11 cellular contexts compared by ENCODE assay signal in the genomic region with DNA sequence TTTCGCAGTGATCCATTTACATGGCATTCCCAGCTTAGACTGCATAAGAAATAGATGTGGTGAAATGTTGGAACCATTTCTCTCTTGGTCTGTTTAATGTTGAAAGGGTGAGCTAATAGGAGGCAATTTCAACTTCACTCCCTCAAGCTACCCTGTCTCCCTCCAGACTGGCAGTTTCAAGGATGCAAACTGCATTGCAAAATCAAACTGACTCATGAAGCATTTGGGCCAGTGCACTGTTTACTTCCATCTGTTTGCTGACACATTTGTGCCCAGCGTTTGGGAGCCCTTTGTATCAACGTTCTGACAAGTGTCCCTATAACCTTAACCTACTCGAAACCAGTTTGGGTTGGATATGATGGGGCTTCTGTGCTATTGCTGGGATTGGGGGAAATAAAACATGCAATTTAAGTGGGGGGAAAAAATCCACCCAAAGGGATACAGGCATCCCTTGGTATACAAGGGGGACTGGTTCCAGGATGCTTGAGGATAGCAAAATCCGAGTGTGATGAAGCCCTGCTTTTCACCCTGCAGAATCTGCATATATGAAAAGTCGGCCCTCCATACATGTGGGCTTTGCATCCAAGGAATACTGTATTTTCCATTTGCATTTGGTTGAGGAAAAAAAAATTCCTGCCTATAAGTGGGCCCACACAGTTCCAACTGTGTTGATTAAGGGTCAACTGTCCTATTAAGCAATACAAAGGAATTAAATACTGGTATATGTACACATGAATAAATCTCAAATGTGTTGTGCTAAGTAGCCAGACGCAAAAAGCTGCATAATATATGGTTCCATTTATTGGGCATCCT. TPM values are rescaled to one million over a fixed set of nuclear protein-coding genes. Genes with fewer than 3 reads are reported as not detected.
DNase-seq lines count a peak whose midpoint lies in the region; ATAC-seq and TF ChIP-seq lines count a peak whose summit lies in the region.
"Had no signal": no experiment of that assay in that cellular context is flagged by ENCODE, and none has a peak within 500 bp of the region (broad histone marks: within the 10 kb centered on the region; RNA-seq: fewer than 3 reads in every experiment).

No MANE protein-coding gene starts in this region.

- POLR2A ChIA-PET in AG04450 (lab: Yijun Ruan, JAX) = interaction anchor here (0.6 to 1.1 kb wide), 6 partner anchors 12 to 295 kb away, joined by 3 read pairs; partner anchors contain the start of genes NUB1 and RHEB

- CTCF ChIA-PET in AG04450 (lab: Charles Lee) = interaction anchor here (0.6 to 0.7 kb wide), 2 partner anchors 249 to 385 kb away, joined by 3 read pairs; no protein-coding TSS in a partner anchor

- no peak overlapping the region for H3K27ac ChIP-seq in AG04450 (ENCODE audit: low read depth, low read length)
- H3K27ac ChIP-seq in mesenchymal stem cell (ENCODE audit: low read length, poor library complexity, severe bottlenecking) = no peak overlapping the region

- H2AK5ac ChIP-seq in mesenchymal stem cell (ENCODE audit: low read length, severe bottlenecking) = no peak overlapping the region

- ATAC-seq in GM21723 (IDR thresholded peaks at IDR 0.05; ENCODE audit: unreplicated experiment) = no peak
- no peak for ATAC-seq in stimulated activated naive CD8-positive, alpha-beta T cell treated with anti-CD3 and anti-CD28 coated beads, Interleukin-15, amount 100 ng/mL, for 72 hours

- H3K4me1 ChIP-seq in mesenchymal stem cell (ENCODE audit: control insufficient read depth, insufficient read depth, low read depth, low read length) = peaks cover 6% of the 10 kb centered on the region

- no peaks in the 10 kb centered on the region for H3K27me3 Mint-ChIP-seq in nephron progenitor cell (ENCODE audit: low read depth, poor library complexity)
- H3K27me3 Mint-ChIP-seq in stimulated activated naive CD8-positive, alpha-beta T cell treated with anti-CD3 and anti-CD28 coated beads, Interleukin-15, amount 100 ng/mL, for 72 hours = no peaks in the 10 kb centered on the region
- H3K27me3 Mint-ChIP-seq: naive B cell had no signal

- H2BK12ac ChIP-seq in mesenchymal stem cell (ENCODE audit: low read length in 2 of 2) = no peak overlapping the region

- no peak overlapping the region for H2BK120ac ChIP-seq in mesenchymal stem cell (ENCODE audit: low read depth, low read length)

- WGBS in mesenchymal stem cell = 59% methylated on average over 6 of the region's 7 CpGs

- H3K9me3 ChIP-seq in AG04450 (ENCODE audit: control insufficient read depth, insufficient read depth, low read length) = peaks cover 4% of the 10 kb centered on the region; the same call in 1 of the 2 replicates
- no peaks in the 10 kb centered on the region for H3K9me3 ChIP-seq in mesenchymal stem cell (ENCODE audit: control insufficient read depth, low read length)

- no peak overlapping the region for H3K4me3 Mint-ChIP-seq in nephron progenitor cell
- no peak overlapping the region for H3K4me3 Mint-ChIP-seq in stimulated activated naive CD8-positive, alpha-beta T cell treated with anti-CD3 and anti-CD28 coated beads, Interleukin-15, amount 100 ng/mL, for 72 hours
- H3K4me3 Mint-ChIP-seq: naive B cell had no signal

- no peak overlapping the region for H3K23ac ChIP-seq in mesenchymal stem cell (ENCODE audit: low read length in 2 of 2)

- H3K79me1 ChIP-seq in mesenchymal stem cell (replicated peaks; ENCODE audit: low read length, poor library complexity, severe bottlenecking) = peaks cover 3% of the 10 kb centered on the region

- H3K14ac ChIP-seq in mesenchymal stem cell (ENCODE audit: low read length in 2 of 2) = no peak overlapping the region

- peak overlapping the region in 1 of 2 experiments; percentile 16 for H3K18ac ChIP-seq in mesenchymal stem cell (ENCODE audit: low read depth in 1 of 2, low read length in 2 of 2)

- peak overlapping the region; percentile 57 for H3K9ac ChIP-seq in mesenchymal stem cell (ENCODE audit: low read length)

- no peak overlapping the region for H3K27ac Mint-ChIP-seq in nephron progenitor cell
- H3K27ac Mint-ChIP-seq in stimulated activated naive CD8-positive, alpha-beta T cell treated with anti-CD3 and anti-CD28 coated beads, Interleukin-15, amount 100 ng/mL, for 72 hours = no peak overlapping the region

- no peak overlapping the region for H3K4me2 ChIP-seq in mesenchymal stem cell (ENCODE audit: low read length, poor library complexity, severe bottlenecking)

- peaks cover 4% of the 10 kb centered on the region for H3K9me3 Mint-ChIP-seq in nephron progenitor cell
- no peaks in the 10 kb centered on the region for H3K9me3 Mint-ChIP-seq in stimulated activated naive CD8-positive, alpha-beta T cell treated with anti-CD3 and anti-CD28 coated beads, Interleukin-15, amount 100 ng/mL, for 72 hours
- H3K9me3 Mint-ChIP-seq: naive B cell had no signal

- no peak for TF ChIP-seq CTCF in AG04450 (IDR thresholded peaks at IDR 0.05; ENCODE audit: low read depth, low read length)
- no peak for TF ChIP-seq CTCF in cardiac fibroblast (IDR thresholded peaks at IDR 0.05; ENCODE audit: low read depth, low read length)
- no peak for TF ChIP-seq CTCF in nephron progenitor cell (IDR thresholded peaks at IDR 0.05)

- H2BK15ac ChIP-seq in mesenchymal stem cell (ENCODE audit: low read depth, poor library complexity, severe bottlenecking) = no peak overlapping the region

- no peak overlapping the region for H4K91ac ChIP-seq in mesenchymal stem cell (ENCODE audit: low read length)

- H3K4me3 ChIP-seq in AG04450 (ENCODE audit: low read depth, low read length) = no peak overlapping the region
- H3K4me3 ChIP-seq in cardiac fibroblast (replicated peaks in 1 of 2; ENCODE audit: low read depth in 2 of 2, low read length in 2 of 2) = no peak overlapping the region
- H3K4me3 ChIP-seq in mesenchymal stem cell (ENCODE audit: insufficient read depth in 1 of 2, low read depth in 1 of 2, low read length in 2 of 2) = peak overlapping the region in 1 of 2 experiments; percentile 30

- H3K36me3 Mint-ChIP-seq in nephron progenitor cell (ENCODE audit: low read depth) = peaks cover 37% of the 10 kb centered on the region
- H3K36me3 Mint-ChIP-seq: naive B cell had no signal

- H3K27me3 ChIP-seq in AG04450 (ENCODE audit: control insufficient read depth, insufficient read depth, low read length) = no peaks in the 10 kb centered on the region
- no peaks in the 10 kb centered on the region for H3K27me3 ChIP-seq in mesenchymal stem cell (ENCODE audit: control insufficient read depth in 1 of 2, insufficient read depth in 1 of 2, low read length in 2 of 2)

- peaks cover 0 to 5% of the 10 kb centered on the region in 2 experiments for H3K36me3 ChIP-seq in mesenchymal stem cell (ENCODE audit: control insufficient read depth in 1 of 2, insufficient read depth in 2 of 2, low read depth in 1 of 2, low read length in 2 of 2)

- no peak overlapping the region for H4K8ac ChIP-seq in mesenchymal stem cell (ENCODE audit: low read length)

- no peak overlapping the region for H2AFZ ChIP-seq in mesenchymal stem cell (ENCODE audit: low read depth, low read length)

- H3K4me1 Mint-ChIP-seq in nephron progenitor cell = peaks cover 33% of the 10 kb centered on the region
- peaks cover 58% of the 10 kb centered on the region for H3K4me1 Mint-ChIP-seq in stimulated activated naive CD8-positive, alpha-beta T cell treated with anti-CD3 and anti-CD28 coated beads, Interleukin-15, amount 100 ng/mL, for 72 hours

- H3K4ac ChIP-seq in mesenchymal stem cell (ENCODE audit: low read depth in 1 of 2, low read length in 2 of 2) = no peak overlapping the region

- peak; percentile 63 for DNase-seq in AG04450 (ENCODE audit: low read depth, low spot score)
- peak; percentile 82 for DNase-seq in M059J (ENCODE audit: low read depth)
- peak; percentile 89 to 93 for DNase-seq in cardiac fibroblast (ENCODE audit: low read depth in 2 of 2)
- peak; percentile 96 for DNase-seq in mesenchymal stem cell
- no peak for DNase-seq in A172 (ENCODE audit: low spot score)
- no peak for DNase-seq in nephron progenitor cell
- no peak for DNase-seq in stimulated activated naive CD8-positive, alpha-beta T cell treated with anti-CD3 and anti-CD28 coated beads, Interleukin-15, amount 100 ng/mL, for 72 hours
- DNase-seq: activated naive CD4-positive, alpha-beta T cell treated with Interleukin-2 at 50 U/mL for 16 hours; naive B cell; NCI-H1092 treated with DMSO at 0.1 percent for 48 hours had no signal

- H2BK5ac ChIP-seq in mesenchymal stem cell (ENCODE audit: low read depth, low read length, poor library complexity, severe bottlenecking) = no peak overlapping the region

RNA-seq across cellular contexts. Expression of gene RHEB, which starts 15.6 kb away (rescaled TPM):
- polyA plus RNA-seq in AG04450 (2011; rRNA removed) = 108 and 154 TPM in 2 replicates
- 14.9 and 28.2 TPM in 2 replicates for polyA minus RNA-seq in AG04450 (2011; rRNA and poly(A)+ RNA removed)
- total RNA-seq in M059J (2014; rRNA removed; shearing (Covaris generic)) = 168 and 238 TPM in 2 replicates
- 87.3 TPM for polyA plus RNA-seq in mesenchymal stem cell (2013, experiment 1 of 2)
- 88.1 TPM for polyA plus RNA-seq in mesenchymal stem cell (2013, experiment 2 of 2)
- total RNA-seq in A172 (2014; rRNA removed; shearing (Covaris generic)) = 247 and 273 TPM in 2 replicates

Comparison
In these comparisons a context has a peak if more than half of its experiments do, and no peak if none do; other contexts are left out.
1. DNase-seq: peak in AG04450 (single experiment), M059J (single experiment), cardiac fibroblast (2 of 2) and mesenchymal stem cell (single experiment); none in A172 (single experiment), nephron progenitor cell (single experiment) and stimulated activated naive CD8-positive, alpha-beta T cell treated with anti-CD3 and anti-CD28 coated beads, Interleukin-15, amount 100 ng/mL, for 72 hours (0 of 2).